Comparison of ENCODE assay signal across 6 cellular contexts in genomic region chr2:187708272-187708671, GRCh38.
"Had no signal": no experiment of that assay in that cellular context is flagged by ENCODE, and none has a peak within 500 bp of the region (broad histone marks: within the 10 kb centered on the region; RNA-seq: fewer than 3 reads in every experiment).

No MANE protein-coding gene starts in this region.

- DNase-seq: IMR-90, KBM-7, KG1 had no signal

- H3K4me3 ChIP-seq: K562 had no signal

- H3K27ac ChIP-seq: HL-60 had no signal

- ATAC-seq: HepG2, K562 had no signal
